ENCODE assay signal across 8 cellular contexts in the genomic region with DNA sequence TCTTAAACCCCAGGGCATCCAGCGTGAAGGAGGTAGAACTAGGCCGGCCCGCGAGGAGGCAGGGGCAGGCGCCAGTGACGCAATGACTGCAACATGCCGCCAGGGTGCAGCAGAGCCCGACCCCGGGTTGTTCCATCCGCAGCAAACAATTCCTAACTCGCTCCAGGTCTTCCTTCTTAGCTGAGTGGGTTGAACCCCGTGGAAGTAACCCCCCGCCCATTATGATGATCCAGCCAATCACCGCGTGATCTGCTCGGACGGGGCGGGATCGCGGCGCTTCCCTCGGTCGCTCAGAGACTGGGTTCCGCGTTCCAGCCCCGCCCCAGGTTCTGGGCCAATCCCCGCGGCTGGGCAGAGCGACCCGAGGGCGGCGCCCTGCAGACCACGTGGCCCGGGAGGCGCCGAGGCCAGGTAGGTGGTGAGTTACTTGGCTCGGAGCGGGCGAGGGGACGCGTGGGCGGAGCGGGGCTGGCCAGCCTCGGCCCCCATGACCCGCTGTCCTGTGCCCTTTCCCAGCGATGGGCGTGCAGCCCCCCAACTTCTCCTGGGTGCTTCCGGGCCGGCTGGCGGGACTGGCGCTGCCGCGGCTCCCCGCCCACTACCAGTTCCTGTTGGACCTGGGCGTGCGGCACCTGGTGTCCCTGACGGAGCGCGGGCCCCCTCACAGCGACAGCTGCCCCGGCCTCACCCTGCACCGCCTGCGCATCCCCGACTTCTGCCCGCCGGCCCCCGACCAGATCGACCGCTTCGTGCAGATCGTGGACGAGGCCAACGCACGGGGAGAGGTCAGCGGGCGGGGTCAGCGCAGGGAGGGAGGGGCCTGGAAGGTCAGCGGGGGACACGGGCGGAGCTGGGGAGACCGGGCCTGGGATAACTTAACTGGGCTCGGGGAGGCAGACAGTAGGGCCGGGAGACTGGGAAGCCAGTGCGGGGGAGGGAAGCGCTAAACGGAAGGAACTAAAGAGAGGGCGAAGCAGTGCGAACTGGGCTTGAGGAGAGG. TPM values are rescaled to one million over a fixed set of nuclear protein-coding genes. Genes with fewer than 3 reads are reported as not detected.
A peak's percentile ranks its signal among the peaks of the same experiment; 100 is the strongest.
DNase-seq lines count a peak whose midpoint lies in the region; ATAC-seq and TF ChIP-seq lines count a peak whose summit lies in the region.

A gene (plus strand): TSS at position 380 of the 1,000 bp plus-strand sequence. CDS start 139 bp downstream, at position 519.

- no peaks in the 10 kb centered on the region for H3K9me3 ChIP-seq in DOHH2 (ENCODE audit: control insufficient read depth, insufficient read depth, low read length)

- H3K4me1 ChIP-seq in DOHH2 (ENCODE audit: control insufficient read depth, low read length) = no peaks in the 10 kb centered on the region

- no peaks in the 10 kb centered on the region for H3K9me2 ChIP-seq in DOHH2 (replicated peaks; ENCODE audit: control insufficient read depth, low read length)

- peak within 1 kb of the TSS; percentile 87 for H3K4me3 Mint-ChIP-seq in natural killer cell

- H3K4me3 ChIP-seq in DOHH2 (ENCODE audit: low read length) = no peak within 1 kb of the TSS
- H3K4me3 ChIP-seq in fibroblast of mammary gland (ENCODE audit: control insufficient read depth, low read depth, low read length) = peak within 1 kb of the TSS; percentile 61

- no peak within 1 kb of the TSS for H3K27ac ChIP-seq in DOHH2 (ENCODE audit: low read depth, low read length)

- H3K27ac Mint-ChIP-seq in natural killer cell = peak within 1 kb of the TSS; percentile 72 to 76

- peak; percentile 72 for TF ChIP-seq CTCF in DOHH2 (IDR thresholded peaks at IDR 0.05; ENCODE audit: low read depth, low read length, poor library complexity, severe bottlenecking)
- peak; percentile 82 for TF ChIP-seq CTCF in fibroblast of mammary gland (conservative IDR thresholded peaks at IDR 0.05; ENCODE audit: control insufficient read depth, insufficient read depth, low read depth, low read length)
- peak; percentile 77 for TF ChIP-seq CTCF in natural killer cell (IDR thresholded peaks at IDR 0.05)

- intact Hi-C loops in natural killer cell (cut with micrococcal nuclease) = loop anchor here (1.0 kb wide), 2 partner anchors 17 to 110 kb away; no protein-coding TSS in a partner anchor

- DNase-seq in Kasumi-1 (lab: John Stamatoyannopoulos, UW) = peak; percentile 98 to 99
- DNase-seq in RPMI7951 (ENCODE audit: low read depth) = peak; percentile 96
- DNase-seq in activated T-helper 9 cell treated with anti-CD3 and anti-CD28 coated beads, Interleukin-2, amount 50 U/mL, for 16 hours (ENCODE audit: low read depth) = peak; percentile 94
- peak; percentile 98 for DNase-seq in fibroblast of mammary gland (ENCODE audit: low read depth)
- peak; percentile 91 for DNase-seq in natural killer cell
- peak; percentile 97 for DNase-seq in stimulated activated naive CD4-positive, alpha-beta T cell treated with Interleukin-2 at 50 U/mL for 16 hours (lab: John Stamatoyannopoulos, UW)

- no peaks in the 10 kb centered on the region for H3K79me2 ChIP-seq in DOHH2 (ENCODE audit: control insufficient read depth, low read length)

- no peaks in the 10 kb centered on the region for H3F3A ChIP-seq in DOHH2 (ENCODE audit: control insufficient read depth, insufficient read depth)

- H3K36me3 ChIP-seq in DOHH2 (ENCODE audit: control insufficient read depth, low read length) = no peaks in the 10 kb centered on the region

- no peaks in the 10 kb centered on the region for H3K9me3 Mint-ChIP-seq in natural killer cell

- no peaks in the 10 kb centered on the region for H3K36me3 Mint-ChIP-seq in natural killer cell

- H3K27me3 ChIP-seq in DOHH2 (ENCODE audit: control insufficient read depth, low read length) = no peaks in the 10 kb centered on the region

- H3K4me2 ChIP-seq in DOHH2 (ENCODE audit: low read length) = no peak within 1 kb of the TSS

- peaks cover 17 to 38% of the 10 kb centered on the region in 2 donors for H3K4me1 Mint-ChIP-seq in natural killer cell

- ATAC-seq in GM21786 (IDR thresholded peaks at IDR 0.05; ENCODE audit: unreplicated experiment) (peak; percentile 98), natural killer cell (peak; percentile 95 to 98 (median 96))

- no peaks in the 10 kb centered on the region for H4K20me1 ChIP-seq in DOHH2 (ENCODE audit: control insufficient read depth, insufficient read depth, low read depth, low read length)

- peaks cover 0 to 6% of the 10 kb centered on the region in 2 donors for H3K27me3 Mint-ChIP-seq in natural killer cell (ENCODE audit: low read depth in 2 of 2)

RNA-seq across cellular contexts. Expression of the gene that starts here (rescaled TPM):
- total RNA-seq in RPMI7951 (2014; rRNA removed; shearing (Covaris generic)) = 34.5 and 51.2 TPM in 2 replicates
- total RNA-seq in natural killer cell = 10 to 100 TPM; 18.6 to 22.1 (median 21.1) TPM
